ENCODE assay signal across 14 cellular contexts in genomic region chr17:75486151-75486550, GRCh38. TPM values are rescaled to one million over a fixed set of nuclear protein-coding genes. Genes with fewer than 3 reads are reported as not detected.
DNase-seq lines count a peak whose midpoint lies in the region; ATAC-seq and TF ChIP-seq lines count a peak whose summit lies in the region.
"Had no signal": no experiment of that assay in that cellular context is flagged by ENCODE, and none has a peak within 500 bp of the region (broad histone marks: within the 10 kb centered on the region; RNA-seq: fewer than 3 reads in every experiment).

No MANE protein-coding gene starts in this region.

- no peak overlapping the region for H3K4me3 ChIP-seq in CD4-positive, alpha-beta memory T cell (ENCODE audit: low read length in 2 of 2)
- no peak overlapping the region for H3K4me3 ChIP-seq in gastrocnemius medialis
- no peak overlapping the region for H3K4me3 ChIP-seq in MG63
- H3K4me3 ChIP-seq: esophagus squamous epithelium had no signal

- peak overlapping the region; percentile 8 to 99 (median 84) for H3K27ac Mint-ChIP-seq in CD4-positive, alpha-beta memory T cell
- peak overlapping the region; percentile 86 for H3K27ac Mint-ChIP-seq in T-helper 17 cell
- H3K27ac Mint-ChIP-seq in effector memory CD8-positive, alpha-beta T cell: peak overlapping the region; percentile 58 to 97
- H3K27ac Mint-ChIP-seq: activated B cell treated with CpG ODN at 0.5 μM for 24 hours had no signal

- intact Hi-C loops in CD4-positive, alpha-beta memory T cell (cut with micrococcal nuclease): no loop called here
- intact Hi-C loops in gastrocnemius medialis (cut with DNase I; ENCODE audit: low total_unique reads): no loop called here

- POLR2A ChIA-PET in CD4-positive, alpha-beta memory T cell (lab: Charles Lee; ENCODE audit: partially characterized antibody): interaction anchor here (2.5 kb wide), 1 partner anchor 30 kb away, joined by 25 read pairs; the partner anchor contains the start of gene TMEM94

- peaks cover 17 to 30% (median 26%) of the 10 kb centered on the region in 4 donors for H3K4me1 Mint-ChIP-seq in CD4-positive, alpha-beta memory T cell
- peaks cover 18% of the 10 kb centered on the region for H3K4me1 Mint-ChIP-seq in T-helper 17 cell
- H3K4me1 Mint-ChIP-seq in effector memory CD8-positive, alpha-beta T cell (ENCODE audit: low read depth in 2 of 2): peaks cover 15 to 27% of the 10 kb centered on the region in 2 donors

- no peak for TF ChIP-seq POLR2A in gastrocnemius medialis (IDR thresholded peaks at IDR 0.05)

- DNase-seq in CD4-positive, alpha-beta memory T cell: no peak
- no peak for DNase-seq in T-helper 17 cell
- no peak for DNase-seq in effector memory CD8-positive, alpha-beta T cell
- DNase-seq in gastrocnemius medialis: no peak
- DNase-seq in foreskin keratinocyte: no peak
- DNase-seq in GM19238 (ENCODE audit: insufficient read length, low spot score): no peak
- no peak for DNase-seq in MG63
- DNase-seq: activated B cell treated with CpG ODN at 0.5 μM for 24 hours, anterior cingulate cortex, DMS79 treated with DMSO at 0.1 percent for 48 hours, esophagus squamous epithelium, NCI-H2171, SW 1271 had no signal

- no peaks in the 10 kb centered on the region for H3K9me3 Mint-ChIP-seq in CD4-positive, alpha-beta memory T cell
- H3K9me3 Mint-ChIP-seq in effector memory CD8-positive, alpha-beta T cell: no peaks in the 10 kb centered on the region
- H3K9me3 Mint-ChIP-seq: activated B cell treated with CpG ODN at 0.5 μM for 24 hours had no signal

- H3K27me3 ChIP-seq in CD4-positive, alpha-beta memory T cell (ENCODE audit: insufficient read depth, low read length): no peaks in the 10 kb centered on the region
- H3K27me3 ChIP-seq in gastrocnemius medialis (no peaks in the 10 kb centered on the region), foreskin keratinocyte (no peaks in the 10 kb centered on the region), MG63 (no peaks in the 10 kb centered on the region)
- H3K27me3 ChIP-seq: esophagus squamous epithelium had no signal

- no peaks in the 10 kb centered on the region for H3K27me3 Mint-ChIP-seq in CD4-positive, alpha-beta memory T cell
- no peaks in the 10 kb centered on the region for H3K27me3 Mint-ChIP-seq in T-helper 17 cell
- H3K27me3 Mint-ChIP-seq in effector memory CD8-positive, alpha-beta T cell: no peaks in the 10 kb centered on the region
- H3K27me3 Mint-ChIP-seq: activated B cell treated with CpG ODN at 0.5 μM for 24 hours had no signal

- H3K27ac ChIP-seq in CD4-positive, alpha-beta memory T cell (ENCODE audit: low read depth, low read length): no peak overlapping the region
- H3K27ac ChIP-seq in gastrocnemius medialis (peak overlapping the region; percentile 35 to 89 (median 64)), foreskin keratinocyte (no peak overlapping the region)
- H3K27ac ChIP-seq: KMS-11 had no signal

- H3K4me1 ChIP-seq in CD4-positive, alpha-beta memory T cell (ENCODE audit: insufficient read depth, low read length): peaks cover 21% of the 10 kb centered on the region
- H3K4me1 ChIP-seq in gastrocnemius medialis (peaks cover 91 to 95% of the 10 kb centered on the region in 2 donors), foreskin keratinocyte (no peaks in the 10 kb centered on the region)

- H3K4me3 Mint-ChIP-seq in CD4-positive, alpha-beta memory T cell: peak overlapping the region in 3 of 8 donors; percentile 0 to 61 (median 39)
- peak overlapping the region; percentile 78 for H3K4me3 Mint-ChIP-seq in T-helper 17 cell
- H3K4me3 Mint-ChIP-seq in effector memory CD8-positive, alpha-beta T cell: peak overlapping the region; percentile 77 to 78
- H3K4me3 Mint-ChIP-seq: activated B cell treated with CpG ODN at 0.5 μM for 24 hours had no signal

- no peaks in the 10 kb centered on the region for H3K36me3 ChIP-seq in CD4-positive, alpha-beta memory T cell (ENCODE audit: insufficient read depth, low read length)
- H3K36me3 ChIP-seq in gastrocnemius medialis (peaks cover 0 to 1% of the 10 kb centered on the region in 2 donors), MG63 (no peaks in the 10 kb centered on the region)

- H3K9me3 ChIP-seq in CD4-positive, alpha-beta memory T cell (ENCODE audit: control insufficient read depth in 1 of 2, low read length in 2 of 2): no peaks in the 10 kb centered on the region
- H3K9me3 ChIP-seq in T-helper 17 cell (ENCODE audit: control insufficient read depth, low read length, poor library complexity, severe bottlenecking): no peaks in the 10 kb centered on the region
- no peaks in the 10 kb centered on the region for H3K9me3 ChIP-seq in gastrocnemius medialis
- H3K9me3 ChIP-seq in MG63: no peaks in the 10 kb centered on the region
- H3K9me3 ChIP-seq: esophagus squamous epithelium had no signal

- CTCF ChIA-PET in CD4-positive, alpha-beta memory T cell (lab: Charles Lee; ENCODE audit: partially characterized antibody): interaction anchor here (2.1 to 2.9 kb wide), 2 partner anchors 30 to 59 kb away, joined by 7 to 17 read pairs; partner anchors contain the start of gene TSEN54

- in situ Hi-C loops in gastrocnemius medialis (cut with MboI; ENCODE audit: low sequenced_read_pairs in 4 of 4): no loop called here

- TF ChIP-seq CTCF in gastrocnemius medialis (IDR thresholded peaks at IDR 0.05 in 4 of 5, conservative IDR thresholded peaks at IDR 0.05 in 1 of 5) (no peak), foreskin keratinocyte (conservative IDR thresholded peaks at IDR 0.05) (no peak)

- H3K36me3 Mint-ChIP-seq in CD4-positive, alpha-beta memory T cell: peaks cover 11 to 20% of the 10 kb centered on the region in 2 donors
- H3K36me3 Mint-ChIP-seq in T-helper 17 cell (ENCODE audit: low read depth): peaks cover 2% of the 10 kb centered on the region
- H3K36me3 Mint-ChIP-seq in effector memory CD8-positive, alpha-beta T cell (ENCODE audit: insufficient read depth): peaks cover 3% of the 10 kb centered on the region

- ATAC-seq in T-helper 17 cell (no peak), gastrocnemius medialis (no peak), foreskin keratinocyte (no peak)
- ATAC-seq in effector memory CD8-positive, alpha-beta T cell (replicated peaks): no peak

RNA-seq across cellular contexts. Expression of gene CASKIN2, which starts 29.2 kb away (rescaled TPM):
- total RNA-seq in CD4-positive, alpha-beta memory T cell: under 1 TPM; 0.32 to 0.53 TPM
- not detected for polyA plus RNA-seq in CD4-positive, alpha-beta memory T cell
- total RNA-seq in T-helper 17 cell: under 1 TPM; 0.08 to 0.40 TPM
- total RNA-seq in gastrocnemius medialis: 10 to 100 TPM; 11.3 to 24.1 (median 16.8) TPM
- total RNA-seq in foreskin keratinocyte: 11.5 and 12.0 TPM in 2 replicates
- 6.8 and 6.9 TPM in 2 replicates for polyA plus RNA-seq in foreskin keratinocyte
- total RNA-seq in MG63 (2014; rRNA removed; shearing (Covaris generic); ENCODE audit: low replicate concordance): 3.9 and 7.8 TPM in 2 replicates

RNA-seq across cellular contexts. Expression of gene TMEM94, which starts 29.7 kb away (rescaled TPM):
- 100 to 1,000 TPM; 109 TPM for total RNA-seq in CD4-positive, alpha-beta memory T cell
- polyA plus RNA-seq in CD4-positive, alpha-beta memory T cell: 10 to 100 TPM in 1 of 2 donors, 1 to 10 TPM in 1; 3.9 to 18.0 TPM
- 10 to 100 TPM; 70.1 to 70.2 TPM for total RNA-seq in T-helper 17 cell
- 10 to 100 TPM; 56.5 to 85.5 (median 60.0) TPM for total RNA-seq in gastrocnemius medialis
- total RNA-seq in foreskin keratinocyte: 28.1 and 35.3 TPM in 2 replicates
- polyA plus RNA-seq in foreskin keratinocyte: 22.4 and 28.0 TPM in 2 replicates
- 10.7 and 12.5 TPM in 2 replicates for total RNA-seq in MG63 (2014; rRNA removed; shearing (Covaris generic); ENCODE audit: low replicate concordance)

RNA-seq across cellular contexts. Expression of gene TSEN54, which starts 30.2 kb away (rescaled TPM):
- 10 to 100 TPM; 45.7 to 49.3 TPM for total RNA-seq in CD4-positive, alpha-beta memory T cell
- polyA plus RNA-seq in CD4-positive, alpha-beta memory T cell: 100 to 1,000 TPM in 1 of 2 donors, 10 to 100 TPM in 1; 80.3 to 110 TPM
- total RNA-seq in T-helper 17 cell (10 to 100 TPM; 49.7 to 56.5 TPM), gastrocnemius medialis (10 to 100 TPM; 15.4 to 31.2 (median 17.8) TPM), foreskin keratinocyte (33.6 and 36.1 TPM in 2 replicates)
- polyA plus RNA-seq in foreskin keratinocyte: 37.8 and 41.1 TPM in 2 replicates
- 34.6 and 83.8 TPM in 2 replicates for total RNA-seq in MG63 (2014; rRNA removed; shearing (Covaris generic); ENCODE audit: low replicate concordance)

RNA-seq across cellular contexts. Expression of gene LLGL2, which starts 39.3 kb away (rescaled TPM):
- total RNA-seq in CD4-positive, alpha-beta memory T cell: 10 to 100 TPM; 40.1 to 43.6 TPM
- polyA plus RNA-seq in CD4-positive, alpha-beta memory T cell: 10 to 100 TPM; 19.3 to 24.4 TPM
- total RNA-seq in T-helper 17 cell (10 to 100 TPM; 39.3 to 41.9 TPM), gastrocnemius medialis (1 to 10 TPM in 3 of 4 donors, under 1 TPM in 1; 0.78 to 7.1 (median 1.4) TPM), foreskin keratinocyte (24.6 and 28.2 TPM in 2 replicates)
- polyA plus RNA-seq in foreskin keratinocyte: 25.7 and 26.8 TPM in 2 replicates
- total RNA-seq in MG63 (2014; rRNA removed; shearing (Covaris generic); ENCODE audit: low replicate concordance): 0.39 and 3.9 TPM in 2 replicates

Comparison
In these comparisons a context has a peak if more than half of its experiments do, and no peak if none do; other contexts are left out.
1. H3K27ac ChIP-seq: peak in gastrocnemius medialis (4 of 4); none in CD4-positive, alpha-beta memory T cell (single experiment) and foreskin keratinocyte (single experiment).
2. Peak in every context shown above with its lines, with median percentiles within 50 percentile points of each other: H3K27ac Mint-ChIP-seq.